ENCODE assay signal across 11 cellular contexts in genomic region chr3:851098-851790, GRCh38.
DNase-seq lines count a peak whose midpoint lies in the region; ATAC-seq, FAIRE-seq and TF ChIP-seq lines count a peak whose summit lies in the region.
"Had no signal": no experiment of that assay in that cellular context is flagged by ENCODE, and none has a peak within 500 bp of the region (broad histone marks: within the 10 kb centered on the region; RNA-seq: fewer than 3 reads in every experiment).

No MANE protein-coding gene starts in this region.

- H3K27ac Mint-ChIP-seq in endodermal cell, result no peak overlapping the region
- H3K27ac Mint-ChIP-seq: activated T-helper 17 cell treated with anti-CD3 and anti-CD28 coated beads, Interleukin-2, amount 50 U/mL, for 72 hours; nephron; T-helper 1 cell treated with Interleukin-12 subunit alpha and Interleukin-12 subunit beta and Interleukin-4 antibody, amounts not matched to agents 30 μg/mL and 1 μg/mL, for 36 hours had no signal

- H3K27me3 ChIP-seq in endodermal cell (ENCODE audit: control insufficient read depth, insufficient read depth, low read length, poor library complexity, severe bottlenecking) (no peaks in the 10 kb centered on the region), small intestine (ENCODE audit: control insufficient read depth in 2 of 2, insufficient read depth in 2 of 2, low read length in 2 of 2) (no peaks in the 10 kb centered on the region)

- H3K36me3 ChIP-seq in endodermal cell (ENCODE audit: control insufficient read depth, insufficient read depth, low read length), result no peaks in the 10 kb centered on the region
- no peaks in the 10 kb centered on the region for H3K36me3 ChIP-seq in small intestine (ENCODE audit: control insufficient read depth in 2 of 2, insufficient read depth in 2 of 2, low read length in 2 of 2)

- ATAC-seq in HG03565 (IDR thresholded peaks at IDR 0.05; ENCODE audit: unreplicated experiment) (peak; percentile 79), HG03378 (IDR thresholded peaks at IDR 0.05; ENCODE audit: unreplicated experiment) (no peak)
- ATAC-seq: activated T-helper 17 cell treated with anti-CD3 and anti-CD28 coated beads, Interleukin-2, amount 50 U/mL, for 72 hours had no signal

- peak; percentile 34 for TF ChIP-seq CTCF in GM13977 (IDR thresholded peaks at IDR 0.05; ENCODE audit: extremely low read depth, insufficient read depth, missing control alignments)
- TF ChIP-seq CTCF in GM20000 (IDR thresholded peaks at IDR 0.05; ENCODE audit: extremely low read depth, missing control alignments), result no peak
- TF ChIP-seq CTCF in endodermal cell (conservative IDR thresholded peaks at IDR 0.05), result peak; percentile 53

- H3K4me3 ChIP-seq in endodermal cell (ENCODE audit: low read length) (no peak overlapping the region), small intestine (ENCODE audit: low read depth in 1 of 2, low read length in 2 of 2) (no peak overlapping the region)

- peaks cover 17% of the 10 kb centered on the region for H3K9me3 ChIP-seq in endodermal cell (ENCODE audit: control insufficient read depth, low read length)
- H3K9me3 ChIP-seq in small intestine (ENCODE audit: control insufficient read depth, low read depth), result no peaks in the 10 kb centered on the region

- FAIRE-seq in small intestine (lab: Jason Lieb, UNC), result no peak

- DNase-seq in GM13977 (ENCODE audit: low spot score) (peak; percentile 15), GM20000 (ENCODE audit: low spot score) (peak; percentile 3), endodermal cell (peak; percentile 84), Ammon's horn (ENCODE audit: low spot score) (no peak), DMS153 (lab: John Stamatoyannopoulos, UW) (no peak), small intestine (no peak)

- 72 to 80% methylated on average over 2 to 5 of the region's 5 CpGs for WGBS in endodermal cell (ENCODE audit: insufficient coverage in 1 of 2, insufficient read length in 1 of 2), 2 experiments
- WGBS in small intestine, 3 donors, result 58 to 69% (median 58%) methylated on average over 5 of the region's 5 CpGs

- H3K9ac ChIP-seq in endodermal cell (ENCODE audit: extremely low read depth, low read length, poor library complexity, severe bottlenecking), result no peak overlapping the region

- H3K36me3 Mint-ChIP-seq in endodermal cell (ENCODE audit: low read depth), result peaks cover 2% of the 10 kb centered on the region

- H3K9me3 Mint-ChIP-seq in endodermal cell, result peaks cover 11% of the 10 kb centered on the region
- H3K9me3 Mint-ChIP-seq: T-helper 1 cell treated with Interleukin-12 subunit alpha and Interleukin-12 subunit beta and Interleukin-4 antibody, amounts not matched to agents 30 μg/mL and 1 μg/mL, for 36 hours had no signal

- in situ Hi-C loops in GM13977 (cut with MboI; ENCODE audit: low pct_unique_long_range_greater_than_20kb, low sequenced_read_pairs, unreplicated experiment), result no loop called here

- H3K27me3 Mint-ChIP-seq in endodermal cell (ENCODE audit: insufficient read depth), result peaks cover 2% of the 10 kb centered on the region
- H3K27me3 Mint-ChIP-seq: activated T-helper 17 cell treated with anti-CD3 and anti-CD28 coated beads, Interleukin-2, amount 50 U/mL, for 72 hours had no signal

- H3K4me3 Mint-ChIP-seq in endodermal cell, result no peak overlapping the region
- H3K4me3 Mint-ChIP-seq: activated T-helper 17 cell treated with anti-CD3 and anti-CD28 coated beads, Interleukin-2, amount 50 U/mL, for 72 hours; nephron; T-helper 1 cell treated with Interleukin-12 subunit alpha and Interleukin-12 subunit beta and Interleukin-4 antibody, amounts not matched to agents 30 μg/mL and 1 μg/mL, for 36 hours had no signal

- peaks cover 7% of the 10 kb centered on the region for H3K4me1 Mint-ChIP-seq in endodermal cell
- H3K4me1 Mint-ChIP-seq: activated T-helper 17 cell treated with anti-CD3 and anti-CD28 coated beads, Interleukin-2, amount 50 U/mL, for 72 hours had no signal

- H3K27ac ChIP-seq in endodermal cell (ENCODE audit: low read depth, low read length), result no peak overlapping the region
- no peak overlapping the region for H3K27ac ChIP-seq in small intestine (ENCODE audit: low read depth in 1 of 2, low read length in 1 of 2)

- H3K4me1 ChIP-seq in endodermal cell (ENCODE audit: control insufficient read depth, insufficient read depth, low read length) (no peaks in the 10 kb centered on the region), small intestine (ENCODE audit: control insufficient read depth in 2 of 2, insufficient read depth in 1 of 2, low read depth in 1 of 2, low read length in 1 of 2) (no peaks in the 10 kb centered on the region)

Comparison
In these comparisons a context has a peak if more than half of its experiments do, and no peak if none do; other contexts are left out.
1. DNase-seq: peak in GM13977 (single experiment), GM20000 (single experiment) and endodermal cell (single experiment); none in Ammon's horn (single experiment), DMS153 (single experiment) and small intestine (single experiment).